In the genomic region with DNA sequence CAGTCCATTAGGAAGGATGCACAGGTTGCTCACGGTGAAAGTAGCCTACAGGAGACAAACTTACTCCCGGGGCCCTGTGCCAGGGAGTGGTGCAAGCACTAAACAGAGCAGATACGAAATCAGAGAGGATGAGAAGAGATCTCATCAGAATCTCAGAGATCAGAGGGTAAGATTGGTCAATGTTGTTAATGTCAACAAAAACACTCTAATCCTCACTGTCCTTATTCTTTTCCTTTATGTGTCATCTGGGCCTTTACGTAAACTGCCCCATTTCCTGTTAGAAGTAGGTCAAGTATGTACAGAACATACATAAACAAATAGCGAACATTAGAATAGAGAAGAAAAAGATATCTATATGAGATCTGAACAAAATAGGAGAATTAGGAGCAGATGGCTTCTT, we compare ENCODE assay signal across 24 cellular contexts.
A peak's percentile ranks its signal among the peaks of the same experiment; 100 is the strongest.
DNase-seq lines count a peak whose midpoint lies in the region; FAIRE-seq and TF ChIP-seq lines count a peak whose summit lies in the region.
"Had no signal": no experiment of that assay in that cellular context is flagged by ENCODE, and none has a peak within 500 bp of the region (broad histone marks: within the 10 kb centered on the region; RNA-seq: fewer than 3 reads in every experiment).

No MANE protein-coding gene starts in this region.

- H3F3A ChIP-seq in smooth muscle cell (ENCODE audit: low read depth), result no peaks in the 10 kb centered on the region

- H3K27ac ChIP-seq in endothelial cell of umbilical vein (ENCODE audit: insufficient read depth, low read depth, low read length) (no peak overlapping the region), smooth muscle cell (ENCODE audit: low read depth) (no peak overlapping the region), kidney (ENCODE audit: low read depth in 2 of 2, low read length in 2 of 2) (no peak overlapping the region)
- H3K27ac ChIP-seq: 22Rv1; BLaER1 treated with 17β-estradiol and CSF1 and Interleukin-3, amounts not matched to agents 10 nM and 100 nM; SJSA1 had no signal

- H2AFZ ChIP-seq in endothelial cell of umbilical vein (ENCODE audit: low read depth, low read length), result peak overlapping the region; percentile 34
- H2AFZ ChIP-seq in smooth muscle cell (ENCODE audit: low read depth), result no peak overlapping the region

- H4K20me1 ChIP-seq in endothelial cell of umbilical vein (replicated peaks; ENCODE audit: control insufficient read depth, extremely low read depth, insufficient read depth, low read length) (no peaks in the 10 kb centered on the region), smooth muscle cell (ENCODE audit: low read depth) (no peaks in the 10 kb centered on the region)
- H4K20me1 ChIP-seq: BLaER1 treated with 17β-estradiol and CSF1 and Interleukin-3, amounts not matched to agents 10 nM and 100 nM had no signal

- TF ChIP-seq POLR2A in endothelial cell of umbilical vein (IDR thresholded peaks at IDR 0.05; ENCODE audit: low read depth, low read length), result no peak
- TF ChIP-seq POLR2A in erythroblast (IDR thresholded peaks at IDR 0.05; ENCODE audit: low read length), result no peak

- H3K36me3 ChIP-seq in endothelial cell of umbilical vein (ENCODE audit: control insufficient read depth in 2 of 2, extremely low read depth in 1 of 2, insufficient read depth in 2 of 2, low read length in 2 of 2) (no peaks in the 10 kb centered on the region), smooth muscle cell (ENCODE audit: low read depth) (no peaks in the 10 kb centered on the region), kidney (ENCODE audit: control insufficient read depth in 1 of 2, insufficient read depth in 2 of 2, low read length in 2 of 2) (no peaks in the 10 kb centered on the region)
- H3K36me3 ChIP-seq: BLaER1 treated with 17β-estradiol and CSF1 and Interleukin-3, amounts not matched to agents 10 nM and 100 nM; SJSA1 had no signal

- H3K9ac ChIP-seq in endothelial cell of umbilical vein (replicated peaks; ENCODE audit: extremely low read depth, insufficient read depth, low read length) (no peak overlapping the region), smooth muscle cell (ENCODE audit: low read depth) (no peak overlapping the region), kidney (ENCODE audit: low read length in 2 of 2) (no peak overlapping the region)
- H3K9ac ChIP-seq: BLaER1 treated with 17β-estradiol and CSF1 and Interleukin-3, amounts not matched to agents 10 nM and 100 nM had no signal

- H3K9me3 ChIP-seq in endothelial cell of umbilical vein (replicated peaks; ENCODE audit: control insufficient read depth, insufficient read depth, low read length) (no peaks in the 10 kb centered on the region), smooth muscle cell (replicated peaks; ENCODE audit: low read depth) (peaks cover 2% of the 10 kb centered on the region), kidney (ENCODE audit: control insufficient read depth in 1 of 2, low read length in 2 of 2) (no peaks in the 10 kb centered on the region)
- H3K9me3 ChIP-seq: SJSA1 had no signal

- dilution Hi-C loops in endothelial cell of umbilical vein (cut with MboI; ENCODE audit: extremely low pct_ligation_motif_present, low sequenced_read_pairs), result no loop called here

- no TSS peak for BruUV-seq in endothelial cell of umbilical vein (replicated peaks; lab: Mats Ljungman, UMichigan)

- H3K4me3 ChIP-seq in endothelial cell of umbilical vein (replicated peaks in 1 of 3; ENCODE audit: insufficient read depth in 1 of 3, low read depth in 1 of 3, low read length in 3 of 3), result no peak overlapping the region
- H3K4me3 ChIP-seq in smooth muscle cell, result no peak overlapping the region
- no peak overlapping the region for H3K4me3 ChIP-seq in kidney (ENCODE audit: low read length in 2 of 2)
- H3K4me3 ChIP-seq: BLaER1 treated with 17β-estradiol and CSF1 and Interleukin-3, amounts not matched to agents 10 nM and 100 nM; SJSA1 had no signal

- H3K4me2 ChIP-seq in endothelial cell of umbilical vein (ENCODE audit: insufficient read depth, low read length) (peak overlapping the region; percentile 9), smooth muscle cell (peak overlapping the region; percentile 15)

- no peak for TF ChIP-seq CTCF in endothelial cell of umbilical vein (IDR thresholded peaks at IDR 0.05; ENCODE audit: extremely low read depth in 1 of 2, insufficient read depth in 1 of 2, low read depth in 1 of 2, low read length in 2 of 2)
- no peak for TF ChIP-seq CTCF in smooth muscle cell (IDR thresholded peaks at IDR 0.05; ENCODE audit: borderline replicate concordance, insufficient read depth, poor library complexity, severe bottlenecking)
- TF ChIP-seq CTCF in kidney (IDR thresholded peaks at IDR 0.05; ENCODE audit: borderline replicate concordance, extremely low read depth, insufficient read depth), result no peak

- H3K27me3 ChIP-seq in endothelial cell of umbilical vein (ENCODE audit: control insufficient read depth in 2 of 2, insufficient read depth in 2 of 2, low read length in 2 of 2) (no peaks in the 10 kb centered on the region), smooth muscle cell (ENCODE audit: low read depth) (no peaks in the 10 kb centered on the region)
- H3K27me3 ChIP-seq: BLaER1 treated with 17β-estradiol and CSF1 and Interleukin-3, amounts not matched to agents 10 nM and 100 nM; SJSA1 had no signal

- POLR2A ChIA-PET in endothelial cell of umbilical vein (lab: Charles Lee), result interaction anchor here (0.8 kb wide), 1 partner anchor 9 kb away, joined by 8 read pairs; no protein-coding TSS in a partner anchor

- CTCF ChIA-PET in endothelial cell of umbilical vein (lab: Charles Lee), result interaction anchor here (1.6 kb wide), 1 partner anchor 314 kb away, joined by 3 read pairs; no protein-coding TSS in a partner anchor

- H3K9me1 ChIP-seq in endothelial cell of umbilical vein (replicated peaks; ENCODE audit: control insufficient read depth, extremely low read depth, insufficient read depth, low read length), result no peaks in the 10 kb centered on the region

- intact Hi-C loops in endothelial cell of umbilical vein (cut with micrococcal nuclease) (loop anchor here (1.0 kb wide), 1 partner anchor 20 kb away; no protein-coding TSS in a partner anchor), kidney (cut with DNase I) (no loop called here)

- FAIRE-seq in endothelial cell of umbilical vein (lab: Jason Lieb, UNC) (no peak), kidney (lab: Jason Lieb, UNC) (no peak)
- FAIRE-seq: GM12892, H1 had no signal

- DNase-seq in DMS153 (lab: John Stamatoyannopoulos, UW) (peak; percentile 50), DMS153 treated with DMSO at 0.1 percent for 48 hours (lab: John Stamatoyannopoulos, UW; ENCODE audit: unreplicated experiment) (no peak), NCI-H460 (ENCODE audit: extremely low read depth, low read depth) (peak; percentile 87), endothelial cell of umbilical vein (ENCODE audit: low read depth, low spot score) (no peak), smooth muscle cell (lab: John Stamatoyannopoulos, UW; ENCODE audit: unreplicated experiment) (no peak), kidney (no peak), A172 (ENCODE audit: low spot score) (no peak), erythroblast (lab: John Stamatoyannopoulos, UW) (no peak)
- DNase-seq: CD4-positive, alpha-beta memory T cell; DMS79; Kasumi-1; MM.1S; NCI-H1092; NCI-H1436; NCI-H1930; NCI-H2227 treated with DMSO at 0.1 percent for 48 hours; NCI-H524 treated with DMSO at 0.1 percent for 48 hours; OCI-M1; T-helper 1 cell had no signal

- peaks cover 8% of the 10 kb centered on the region for H3K4me1 ChIP-seq in endothelial cell of umbilical vein (ENCODE audit: control insufficient read depth, extremely low read depth, insufficient read depth, low read length)
- H3K4me1 ChIP-seq in smooth muscle cell (ENCODE audit: low read depth), result no peaks in the 10 kb centered on the region
- no peaks in the 10 kb centered on the region for H3K4me1 ChIP-seq in kidney (ENCODE audit: control insufficient read depth in 1 of 2, insufficient read depth in 1 of 2, low read depth in 1 of 2, low read length in 2 of 2)
- H3K4me1 ChIP-seq: SJSA1 had no signal

- H3K79me2 ChIP-seq in endothelial cell of umbilical vein (ENCODE audit: control insufficient read depth, insufficient read depth, low read length), result no peaks in the 10 kb centered on the region
- no peaks in the 10 kb centered on the region for H3K79me2 ChIP-seq in smooth muscle cell (ENCODE audit: low read depth)

- 63% methylated on average over 5 of the region's 5 CpGs for WGBS in smooth muscle cell (ENCODE audit: low lambda C conversion rate)

TF ChIP-seq in endothelial cell of umbilical vein, 7 proteins besides CTCF, POLR2A, EP300 and RAD21:
- TF ChIP-seq FOS (IDR thresholded peaks at IDR 0.05; ENCODE audit: borderline replicate concordance, insufficient read depth, low read length), result no peak
- no peak for TF ChIP-seq MYC (IDR thresholded peaks at IDR 0.05; ENCODE audit: low read depth, low read length)
- TF ChIP-seq POLR2AphosphoS5 (IDR thresholded peaks at IDR 0.05; ENCODE audit: insufficient read depth, low read depth, low read length), result no peak
- no peak for TF ChIP-seq EZH2 (IDR thresholded peaks at IDR 0.05; ENCODE audit: borderline replicate concordance, low read depth, low read length, severe bottlenecking)
- TF ChIP-seq, protein P1, sequence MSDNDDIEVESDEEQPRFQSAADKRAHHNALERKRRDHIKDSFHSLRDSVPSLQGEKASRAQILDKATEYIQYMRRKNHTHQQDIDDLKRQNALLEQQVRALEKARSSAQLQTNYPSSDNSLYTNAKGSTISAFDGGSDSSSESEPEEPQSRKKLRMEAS (IDR thresholded peaks at IDR 0.05; ENCODE audit: insufficient read depth, insufficient read length), result no peak
- no peak for TF ChIP-seq JUN (IDR thresholded peaks at IDR 0.05; ENCODE audit: borderline replicate concordance, insufficient read depth, insufficient read length, low read depth)
- no peak for TF ChIP-seq GATA2 (IDR thresholded peaks at IDR 0.05; ENCODE audit: insufficient read depth, insufficient read length, low read depth, low read length)

Comparison
In these comparisons a context has a peak if more than half of its experiments do, and no peak if none do; other contexts are left out.
1. DNase-seq: peak in DMS153 (single experiment) and NCI-H460 (single experiment); none in DMS153 treated with DMSO at 0.1 percent for 48 hours (single experiment), endothelial cell of umbilical vein (single experiment), smooth muscle cell (single experiment), kidney (single experiment), A172 (single experiment) and erythroblast (0 of 2).